1 cellular context compared by ENCODE assay signal in genomic region chr1:214615111-214615510, GRCh38.
TF ChIP-seq lines count a peak whose summit lies in the region.

No MANE protein-coding gene starts in this region.

TF ChIP-seq in IMR-90, 13 proteins besides CTCF, POLR2A, EP300 and RAD21:
- TF ChIP-seq MAFK (IDR thresholded peaks at IDR 0.05; ENCODE audit: low read depth, low read length) (no peak), FOS (IDR thresholded peaks at IDR 0.05; ENCODE audit: low read depth, low read length) (peak; percentile 68; the same call in 1 of the 2 replicates)
